In the genomic region with DNA sequence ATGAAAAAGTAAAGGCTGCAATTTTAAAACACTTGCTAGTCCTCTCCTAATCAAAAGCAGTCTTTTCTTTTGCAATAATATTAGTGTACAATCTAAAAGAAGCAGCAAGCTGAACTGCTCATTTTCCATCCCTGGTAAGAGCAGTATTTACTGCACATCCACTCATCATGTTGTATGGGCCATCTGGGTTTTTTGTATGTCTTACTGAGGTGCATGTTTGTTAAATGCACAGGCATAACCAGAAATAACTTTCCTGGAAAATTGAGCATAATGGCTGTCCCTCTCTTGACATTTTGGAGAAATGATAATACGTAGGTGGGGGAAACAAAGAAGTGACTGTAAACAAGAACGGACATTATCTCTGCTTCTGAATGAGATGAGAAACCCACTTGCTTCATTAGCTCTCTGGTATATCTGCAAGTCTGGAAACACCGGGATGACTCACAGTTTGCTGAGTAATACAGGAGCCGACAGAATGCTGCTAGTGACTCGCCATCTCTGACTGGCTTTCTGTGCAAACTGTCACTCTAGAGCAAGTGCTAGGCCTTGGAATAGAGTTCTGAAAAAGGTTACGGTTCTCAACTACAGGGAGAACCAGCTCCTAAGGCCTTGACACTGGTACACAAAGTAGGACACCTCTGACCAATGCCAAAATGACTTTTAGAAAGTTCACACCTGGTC, we compare ENCODE assay signal across 9 cellular contexts.
DNase-seq lines count a peak whose midpoint lies in the region; ATAC-seq and TF ChIP-seq lines count a peak whose summit lies in the region.
"Had no signal": no experiment of that assay in that cellular context is flagged by ENCODE, and none has a peak within 500 bp of the region (broad histone marks: within the 10 kb centered on the region; RNA-seq: fewer than 3 reads in every experiment).

No MANE protein-coding gene starts in this region.

- peaks cover 0 to 2% of the 10 kb centered on the region in 2 donors for H3K27me3 Mint-ChIP-seq in stimulated activated naive B cell treated with anti-CD40 and anti-IgM and Interleukin-4, amounts not matched to agents 10 μg/mL and 1 μg/mL and 100 μg/mL, for 72 hours

- H3K4me1 Mint-ChIP-seq in stimulated activated naive B cell treated with anti-CD40 and anti-IgM and Interleukin-4, amounts not matched to agents 10 μg/mL and 1 μg/mL and 100 μg/mL, for 72 hours = peaks cover 18 to 41% of the 10 kb centered on the region in 2 donors

- no peaks in the 10 kb centered on the region for H3K27me3 ChIP-seq in spleen (replicated peaks in 1 of 7)

- H3K4me1 ChIP-seq in spleen = peaks cover 0 to 15% (median 8%) of the 10 kb centered on the region in 6 donors

- H3K27ac ChIP-seq in spleen = no peak overlapping the region

- no peak for TF ChIP-seq POLR2A in spleen (IDR thresholded peaks at IDR 0.05)

- no peaks in the 10 kb centered on the region for H3K9me3 Mint-ChIP-seq in stimulated activated naive B cell treated with anti-CD40 and anti-IgM and Interleukin-4, amounts not matched to agents 10 μg/mL and 1 μg/mL and 100 μg/mL, for 72 hours
- H3K9me3 Mint-ChIP-seq: nephron had no signal

- H3K36me3 Mint-ChIP-seq in stimulated activated naive B cell treated with anti-CD40 and anti-IgM and Interleukin-4, amounts not matched to agents 10 μg/mL and 1 μg/mL and 100 μg/mL, for 72 hours = no peaks in the 10 kb centered on the region

- H3K4me3 ChIP-seq in fibroblast of villous mesenchyme (ENCODE audit: low read depth, low read length) (no peak overlapping the region), spleen (no peak overlapping the region)

- WGBS in spleen, 5 donors = 46 to 71% (median 55%) methylated on average over 5 to 6 of the region's 6 CpGs

- no peaks in the 10 kb centered on the region for H3K9me3 ChIP-seq in spleen

- no peaks in the 10 kb centered on the region for H3K36me3 ChIP-seq in spleen

- TF ChIP-seq CTCF in fibroblast of villous mesenchyme (IDR thresholded peaks at IDR 0.05; ENCODE audit: insufficient read depth, low read depth, low read length) = no peak
- TF ChIP-seq CTCF in spleen (IDR thresholded peaks at IDR 0.05 in 8 of 11, conservative IDR thresholded peaks at IDR 0.05 in 3 of 11) = no peak

- DNase-seq in NCI-H1694 (lab: John Stamatoyannopoulos, UW) = peak; percentile 0
- no peak for DNase-seq in NCI-H1694 treated with DMSO at 0.1 percent for 48 hours (lab: John Stamatoyannopoulos, UW)
- peak; percentile 57 to 62 for DNase-seq in activated CD4-positive, alpha-beta T cell treated with anti-CD3 and anti-CD28 coated beads for 4 hours
- peak; percentile 60 for DNase-seq in fibroblast of villous mesenchyme (ENCODE audit: low read depth)
- peak; percentile 27 for DNase-seq in stimulated activated naive B cell treated with anti-CD40 and anti-IgM and Interleukin-4, amounts not matched to agents 10 μg/mL and 1 μg/mL and 100 μg/mL, for 72 hours
- DNase-seq in spleen = no peak

- ATAC-seq in HG03139 (IDR thresholded peaks at IDR 0.05; ENCODE audit: unreplicated experiment) (peak; percentile 65), GM19467 (IDR thresholded peaks at IDR 0.05; ENCODE audit: unreplicated experiment) (no peak)
- ATAC-seq in stimulated activated naive B cell treated with anti-CD40 and anti-IgM and Interleukin-4, amounts not matched to agents 10 μg/mL and 1 μg/mL and 100 μg/mL, for 72 hours (replicated peaks) = peak; percentile 81 to 83

- intact Hi-C loops in spleen (cut with DNase I; ENCODE audit: low total_unique reads) = no loop called here

- H3K4me3 Mint-ChIP-seq in stimulated activated naive B cell treated with anti-CD40 and anti-IgM and Interleukin-4, amounts not matched to agents 10 μg/mL and 1 μg/mL and 100 μg/mL, for 72 hours = peak overlapping the region in 1 of 2 donors; percentile 19
- H3K4me3 Mint-ChIP-seq: nephron had no signal

- peak overlapping the region; percentile 25 for H3K27ac Mint-ChIP-seq in stimulated activated naive B cell treated with anti-CD40 and anti-IgM and Interleukin-4, amounts not matched to agents 10 μg/mL and 1 μg/mL and 100 μg/mL, for 72 hours
- H3K27ac Mint-ChIP-seq: nephron had no signal

Comparison
In these comparisons a context has a peak if more than half of its experiments do, and no peak if none do; other contexts are left out.
1. DNase-seq: peak in NCI-H1694 (single experiment), activated CD4-positive, alpha-beta T cell treated with anti-CD3 and anti-CD28 coated beads for 4 hours (2 of 2), fibroblast of villous mesenchyme (single experiment) and stimulated activated naive B cell treated with anti-CD40 and anti-IgM and Interleukin-4, amounts not matched to agents 10 μg/mL and 1 μg/mL and 100 μg/mL, for 72 hours (single experiment); none in NCI-H1694 treated with DMSO at 0.1 percent for 48 hours (single experiment) and spleen (single experiment).